Comparison of ENCODE assay signal across 8 cellular contexts in the genomic region with DNA sequence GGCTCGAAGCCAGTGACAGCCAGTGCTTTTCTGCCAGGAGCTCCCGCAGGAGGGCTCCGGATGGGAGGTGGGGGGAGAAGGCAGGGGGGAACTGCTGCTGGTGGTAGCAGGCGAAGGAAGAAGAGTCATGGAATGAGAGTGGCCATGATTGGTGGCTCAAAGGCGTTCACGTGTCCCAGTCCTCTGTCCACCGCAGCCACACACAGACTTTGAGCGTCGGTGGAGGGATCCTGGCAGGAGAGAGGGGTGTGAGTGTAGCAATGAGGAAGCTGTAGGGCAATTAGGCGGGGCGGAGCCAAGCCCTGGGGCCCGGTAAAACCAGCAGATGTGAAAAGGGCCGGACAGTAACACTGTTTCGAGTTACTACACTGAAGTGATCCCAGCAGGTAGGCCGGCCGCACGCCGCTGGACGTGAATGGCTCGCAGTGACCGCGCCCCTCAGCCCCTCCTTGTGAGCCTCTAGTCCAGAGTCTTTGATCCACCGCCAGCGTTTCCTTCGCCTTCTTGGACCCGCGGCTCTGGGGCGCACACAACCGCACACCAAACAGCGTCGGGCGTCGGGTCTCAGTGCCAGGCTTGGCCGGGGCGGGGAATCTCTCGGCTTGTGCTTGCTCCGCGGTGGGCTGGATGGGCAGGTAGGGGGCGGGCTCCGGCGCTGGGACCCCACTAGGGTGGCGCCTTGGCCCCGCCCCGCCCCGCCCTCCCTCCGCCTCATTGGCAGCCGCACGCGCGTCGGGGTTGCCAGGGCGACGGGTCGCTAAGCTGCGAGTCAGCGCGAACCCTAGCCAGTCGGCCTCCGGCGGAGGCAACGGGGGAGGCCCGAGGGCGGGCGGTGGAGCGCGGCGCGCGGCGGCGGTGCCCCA. TPM values are rescaled to one million over a fixed set of nuclear protein-coding genes. Genes with fewer than 3 reads are reported as not detected.
A peak's percentile ranks its signal among the peaks of the same experiment; 100 is the strongest.
DNase-seq lines count a peak whose midpoint lies in the region; ATAC-seq and TF ChIP-seq lines count a peak whose summit lies in the region.

A gene (plus strand): TSS at position 788 of the 863 bp plus-strand sequence. CDS start 250 bp downstream, outside the sequence.

- H3K9me3 ChIP-seq in H9 (ENCODE audit: control insufficient read depth, low read depth, low read length) (no peaks in the 10 kb centered on the region), PC-9 (ENCODE audit: insufficient read depth, low read depth) (no peaks in the 10 kb centered on the region), muscle layer of colon (ENCODE audit: low read length) (no peaks in the 10 kb centered on the region), suprapubic skin (no peaks in the 10 kb centered on the region)

- peaks cover 16% of the 10 kb centered on the region; the same call in 1 of the 2 replicates for H3F3A ChIP-seq in PC-9 (ENCODE audit: insufficient read depth, low read depth)

- no peaks in the 10 kb centered on the region for H3K79me1 ChIP-seq in H9 (ENCODE audit: insufficient read depth, low read depth, low read length, poor library complexity, severe bottlenecking)

- no peak within 1 kb of the TSS for H3K9ac ChIP-seq in H9 (ENCODE audit: extremely low read depth, insufficient read length, low read length)
- no peak within 1 kb of the TSS for H3K9ac ChIP-seq in muscle layer of colon (ENCODE audit: low read length)

- no peak within 1 kb of the TSS for H3T11ph ChIP-seq in H9 (ENCODE audit: low read length)

- POLR2A ChIA-PET in PC-9 (lab: Charles Lee; ENCODE audit: unreplicated experiment) = no interaction called here

- no peak within 1 kb of the TSS for H2BK20ac ChIP-seq in H9 (ENCODE audit: low read depth, low read length, poor library complexity, severe bottlenecking)

- intact Hi-C loops in PC-9 (cut with micrococcal nuclease; ENCODE audit: unreplicated experiment) = no loop called here

- no peaks in the 10 kb centered on the region for H3K36me3 ChIP-seq in PC-9 (ENCODE audit: low read depth)
- no peaks in the 10 kb centered on the region for H3K36me3 ChIP-seq in muscle layer of colon (ENCODE audit: insufficient read depth, low read length)
- no peaks in the 10 kb centered on the region for H3K36me3 ChIP-seq in suprapubic skin

- H2AK5ac ChIP-seq in H9 (ENCODE audit: insufficient read length, low read length) = no peak within 1 kb of the TSS

- peak within 1 kb of the TSS; percentile 66 to 85 for H3K4me3 Mint-ChIP-seq in H9

- H2BK5ac ChIP-seq in H9 (ENCODE audit: insufficient read length, low read length) = no peak within 1 kb of the TSS

- no peak within 1 kb of the TSS for H3K23ac ChIP-seq in H9 (ENCODE audit: insufficient read length, low read depth, low read length)

- no peak for TF ChIP-seq EP300 in suprapubic skin (IDR thresholded peaks at IDR 0.05)

- H3K4me2 ChIP-seq in H9 (ENCODE audit: insufficient read depth, insufficient read length, low read length) (peak within 1 kb of the TSS; percentile 55), PC-9 (peak within 1 kb of the TSS; percentile 78)

- no TSS peak for BruUV-seq in PC-9 (replicated peaks; lab: Mats Ljungman, UMichigan)

- H3K9me2 ChIP-seq in PC-9 (ENCODE audit: insufficient read depth) = no peaks in the 10 kb centered on the region

- H4K91ac ChIP-seq in H9 (ENCODE audit: insufficient read length, low read depth, low read length) = no peak within 1 kb of the TSS

- peaks cover 83% of the 10 kb centered on the region for H3K27me3 Mint-ChIP-seq in H9 (ENCODE audit: low read depth)

- H2BK120ac ChIP-seq in H9 (ENCODE audit: low read depth, low read length, poor library complexity, severe bottlenecking) = no peak within 1 kb of the TSS

- H2AFZ ChIP-seq in H9 (ENCODE audit: low read length) (no peak within 1 kb of the TSS), PC-9 (peak within 1 kb of the TSS; percentile 76)

- H2BK12ac ChIP-seq in H9 (ENCODE audit: insufficient read length, low read depth, low read length) = no peak within 1 kb of the TSS

- no peak within 1 kb of the TSS for H2BK15ac ChIP-seq in H9 (ENCODE audit: low read depth, low read length)

- H3K4ac ChIP-seq in H9 (ENCODE audit: low read depth, low read length) = no peak within 1 kb of the TSS

- no peak within 1 kb of the TSS for H3K18ac ChIP-seq in H9 (ENCODE audit: insufficient read length, low read depth, low read length)

- peak within 1 kb of the TSS in 1 of 3 experiments; percentile 81; a peak in 1 of 7 replicates for H3K27ac Mint-ChIP-seq in H9

- no CpG with 5 or more reads among the region's 71 CpGs for WGBS in H9 (ENCODE audit: extremely low coverage, insufficient read length, low lambda C conversion rate)
- WGBS in suprapubic skin = 4% methylated on average over 22 of the region's 71 CpGs

- H4K20me1 ChIP-seq in H9 (ENCODE audit: control insufficient read depth, insufficient read depth, insufficient read length) (no peaks in the 10 kb centered on the region), PC-9 (ENCODE audit: insufficient read depth) (no peaks in the 10 kb centered on the region)

- DNase-seq in AG08396 (ENCODE audit: low spot score) = peak; percentile 55
- DNase-seq in H9 = peak; percentile 95
- peak; percentile 46 to 58 for DNase-seq in PC-9
- DNase-seq in caudate nucleus (lab: John Stamatoyannopoulos, UW) = peak in 38 of 61 donors; percentile 31 to 83 (median 68)
- no peak for DNase-seq in suprapubic skin (ENCODE audit: low spot score in 2 of 2)

- no peak within 1 kb of the TSS for H4K5ac ChIP-seq in H9 (ENCODE audit: insufficient read length, low read depth, low read length)

- TF ChIP-seq CTCF in H9 (conservative IDR thresholded peaks at IDR 0.05) (0 out of 3 replicates have a peak, but pooled peaks have one; percentile 28), PC-9 (conservative IDR thresholded peaks at IDR 0.05) (no peak), suprapubic skin (IDR thresholded peaks at IDR 0.05) (no peak)

- H3K4me1 Mint-ChIP-seq in H9 = peaks cover 40 to 41% of the 10 kb centered on the region in 2 experiments

- H3K27me3 ChIP-seq in H9 (ENCODE audit: insufficient read depth, low read length) (peaks cover 18% of the 10 kb centered on the region), PC-9 (ENCODE audit: insufficient read depth, low read depth) (peaks cover 28% of the 10 kb centered on the region), muscle layer of colon (ENCODE audit: control insufficient read depth in 1 of 2, insufficient read depth in 2 of 2, low read length in 2 of 2) (peaks cover 8 to 25% of the 10 kb centered on the region in 2 donors), suprapubic skin (peaks cover 42% of the 10 kb centered on the region)

- H3K4me3 ChIP-seq in PC-9 = peak within 1 kb of the TSS; percentile 48; the same call in 1 of the 2 replicates
- peak within 1 kb of the TSS; percentile 25 to 41 for H3K4me3 ChIP-seq in muscle layer of colon (ENCODE audit: low read depth in 1 of 2, low read length in 2 of 2)
- peak within 1 kb of the TSS; percentile 41 for H3K4me3 ChIP-seq in suprapubic skin

- no peak within 1 kb of the TSS for H4K8ac ChIP-seq in H9 (replicated peaks; ENCODE audit: insufficient read length, low read depth, low read length)

- no peak for ATAC-seq in HG02571 (IDR thresholded peaks at IDR 0.05; ENCODE audit: unreplicated experiment)
- ATAC-seq in GM21526 (IDR thresholded peaks at IDR 0.05; ENCODE audit: low FRiP score, unreplicated experiment) = no peak

- no peak within 1 kb of the TSS for H3K27ac ChIP-seq in H9 (ENCODE audit: insufficient read length, low read depth, low read length)
- H3K27ac ChIP-seq in PC-9 = no peak within 1 kb of the TSS
- peak within 1 kb of the TSS; percentile 83 for H3K27ac ChIP-seq in caudate nucleus (ENCODE audit: low read depth, low read length)
- peak within 1 kb of the TSS; percentile 49 for H3K27ac ChIP-seq in muscle layer of colon (ENCODE audit: low read depth, low read length)
- H3K27ac ChIP-seq in suprapubic skin = no peak within 1 kb of the TSS

- no peak within 1 kb of the TSS for H3K14ac ChIP-seq in H9 (ENCODE audit: insufficient read depth, low read length)

- H3K36me3 Mint-ChIP-seq in H9 (ENCODE audit: insufficient read depth in 1 of 3, low read depth in 3 of 3) = no peaks in the 10 kb centered on the region; a peak in 1 of 7 replicates

- no peaks in the 10 kb centered on the region for H3K23me2 ChIP-seq in H9 (ENCODE audit: insufficient read length, low read depth, low read length, poor library complexity, severe bottlenecking)

- peaks cover 3% of the 10 kb centered on the region; the same call in 1 of the 2 replicates for H3K4me1 ChIP-seq in H9 (ENCODE audit: insufficient read depth, low read length)
- H3K4me1 ChIP-seq in PC-9 (replicated peaks; ENCODE audit: insufficient read depth) = peaks cover 41% of the 10 kb centered on the region
- H3K4me1 ChIP-seq in muscle layer of colon (ENCODE audit: insufficient read depth, low read length) = peaks cover 29% of the 10 kb centered on the region
- H3K4me1 ChIP-seq in suprapubic skin = peaks cover 25% of the 10 kb centered on the region

- no peaks in the 10 kb centered on the region; a peak in 1 of 5 replicates for H3K9me3 Mint-ChIP-seq in H9

- no peak within 1 kb of the TSS for H3K56ac ChIP-seq in H9 (ENCODE audit: insufficient read length, low read depth, low read length)

- TF ChIP-seq POLR2A in suprapubic skin (IDR thresholded peaks at IDR 0.05) = no peak

- CTCF ChIA-PET in PC-9 (lab: Charles Lee) = interaction anchor here (0.6 to 0.7 kb wide), 2 partner anchors 73 to 690 kb away, joined by 3 to 6 read pairs; a partner anchor contains a TSS

- no peaks in the 10 kb centered on the region for H3K79me2 ChIP-seq in H9 (ENCODE audit: insufficient read depth, low read length)
- H3K79me2 ChIP-seq in PC-9 (ENCODE audit: low read depth) = no peaks in the 10 kb centered on the region

RNA-seq across cellular contexts. Expression of the gene that starts here (rescaled TPM):
- 0.31 and 0.39 TPM in 2 replicates for total RNA-seq in H9 (2021)
- total RNA-seq in PC-9 (2021) = 1.0 and 1.1 TPM in 2 replicates
- 1 to 10 TPM in 3 of 4 donors, not detected in 1; 1.1 to 2.1 (median 1.2) TPM for total RNA-seq in suprapubic skin

Comparison
In these comparisons a context has a peak if more than half of its experiments do, and no peak if none do; other contexts are left out.
1. Peak in DNase-seq and H3K4me2 ChIP-seq in H9; RNA of the gene not detected or under 1 TPM.
2. DNase-seq: peak in AG08396 (single experiment), PC-9 (2 of 2) and caudate nucleus (38 of 61); none in suprapubic skin (0 of 2).
3. H3K27ac ChIP-seq: peak in caudate nucleus (single experiment) and muscle layer of colon (single experiment); none in H9 (single experiment), PC-9 (single experiment) and suprapubic skin (single experiment).
4. Peak in every context shown above with its lines, with median percentiles within 50 percentile points of each other: H3K4me3 ChIP-seq.